Comparison of ENCODE assay signal across 9 cellular contexts in the genomic region with DNA sequence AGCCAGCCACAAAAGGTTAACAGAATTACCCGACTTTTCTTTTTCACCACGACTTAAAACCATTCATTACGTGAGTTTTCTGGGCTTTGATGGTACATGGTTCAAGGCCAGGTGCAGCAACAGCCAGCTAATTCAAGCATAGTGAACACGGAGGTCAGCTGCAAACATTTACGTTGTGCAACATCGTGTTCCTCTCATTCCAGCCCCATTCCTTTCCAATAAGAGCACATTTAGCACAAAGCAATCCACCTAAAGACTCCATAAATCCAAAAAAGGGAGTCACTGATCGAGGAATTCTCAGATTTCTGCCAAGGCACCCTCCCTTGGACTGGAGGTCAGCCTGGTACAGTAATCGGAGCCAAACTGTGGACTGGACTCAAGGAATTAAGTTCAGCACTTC. TPM values are rescaled to one million over a fixed set of nuclear protein-coding genes. Genes with fewer than 3 reads are reported as not detected.
DNase-seq lines count a peak whose midpoint lies in the region; ATAC-seq and TF ChIP-seq lines count a peak whose summit lies in the region.
"Had no signal": no experiment of that assay in that cellular context is flagged by ENCODE, and none has a peak within 500 bp of the region (broad histone marks: within the 10 kb centered on the region; RNA-seq: fewer than 3 reads in every experiment).

No MANE protein-coding gene starts in this region.

- H3K27me3 ChIP-seq in brain microvascular endothelial cell (replicated peaks) (no peaks in the 10 kb centered on the region), right lobe of liver (no peaks in the 10 kb centered on the region), foreskin keratinocyte (peaks cover 8% of the 10 kb centered on the region)

- H3K27ac ChIP-seq in brain microvascular endothelial cell (peak overlapping the region; percentile 41), right lobe of liver (peak overlapping the region; percentile 32 to 69 (median 69)), foreskin keratinocyte (no peak overlapping the region)

- no peak for TF ChIP-seq CTCF in brain microvascular endothelial cell (IDR thresholded peaks at IDR 0.05; ENCODE audit: low read depth, low read length, missing control alignments)
- no peak for TF ChIP-seq CTCF in right lobe of liver (IDR thresholded peaks at IDR 0.05)
- no peak for TF ChIP-seq CTCF in foreskin keratinocyte (conservative IDR thresholded peaks at IDR 0.05)

- H3K27ac Mint-ChIP-seq in stimulated activated naive CD8-positive, alpha-beta T cell treated with anti-CD3 and anti-CD28 coated beads, Interleukin-15, amount 100 ng/mL, for 72 hours, result no peak overlapping the region

- H3K27me3 Mint-ChIP-seq in stimulated activated naive CD8-positive, alpha-beta T cell treated with anti-CD3 and anti-CD28 coated beads, Interleukin-15, amount 100 ng/mL, for 72 hours, result peaks cover 10% of the 10 kb centered on the region
- H3K27me3 Mint-ChIP-seq: naive B cell had no signal

- no peak overlapping the region for H3K4me3 ChIP-seq in brain microvascular endothelial cell (ENCODE audit: low read depth, low read length)
- H3K4me3 ChIP-seq in right lobe of liver, result peak overlapping the region in 1 of 3 donors; percentile 17

- in situ Hi-C loops in brain microvascular endothelial cell (cut with HindIII; ENCODE audit: low pct_ligation_motif_present, low sequenced_read_pairs), result loop anchor here (25.0 kb wide), 1 partner anchor 220 kb away; no protein-coding TSS in a partner anchor

- WGBS in right lobe of liver (ENCODE audit: insufficient coverage, low coverage, low lambda C conversion rate, missing lambda C conversion rate), result 8% methylated on average over 8 of the region's 8 CpGs

- intact Hi-C loops in right lobe of liver (cut with DNase I), result no loop called here

- H3K4me3 Mint-ChIP-seq in stimulated activated naive CD8-positive, alpha-beta T cell treated with anti-CD3 and anti-CD28 coated beads, Interleukin-15, amount 100 ng/mL, for 72 hours, result peak overlapping the region; percentile 47 to 59

- H3K4me1 ChIP-seq in right lobe of liver (peaks cover 0 to 50% (median 18%) of the 10 kb centered on the region in 4 donors), foreskin keratinocyte (no peaks in the 10 kb centered on the region)

- DNase-seq in stimulated activated naive CD8-positive, alpha-beta T cell treated with anti-CD3 and anti-CD28 coated beads, Interleukin-15, amount 100 ng/mL, for 72 hours, result no peak
- DNase-seq in stimulated activated naive CD8-positive, alpha-beta T cell treated with anti-CD3 and anti-CD28 coated beads, Interleukin-15, Interleukin-2, amounts not matched to agents 100 U/mL and 50 U/mL, for 24 hours, result no peak
- DNase-seq in brain microvascular endothelial cell, result peak; percentile 61
- DNase-seq in right lobe of liver, result peak; percentile 50 to 77 (median 66)
- DNase-seq in NCI-H146 (lab: John Stamatoyannopoulos, UW), result no peak
- no peak for DNase-seq in foreskin keratinocyte
- DNase-seq: naive B cell had no signal

- TF ChIP-seq POLR2A in right lobe of liver (IDR thresholded peaks at IDR 0.05), result no peak

- H3K36me3 ChIP-seq in brain microvascular endothelial cell (replicated peaks), result peaks cover 9% of the 10 kb centered on the region
- no peaks in the 10 kb centered on the region for H3K36me3 ChIP-seq in right lobe of liver

- H3K9me3 Mint-ChIP-seq in stimulated activated naive CD8-positive, alpha-beta T cell treated with anti-CD3 and anti-CD28 coated beads, Interleukin-15, amount 100 ng/mL, for 72 hours, result no peaks in the 10 kb centered on the region
- H3K9me3 Mint-ChIP-seq: naive B cell had no signal

- peak; percentile 24 for ATAC-seq in stimulated activated naive CD8-positive, alpha-beta T cell treated with anti-CD3 and anti-CD28 coated beads, Interleukin-15, amount 100 ng/mL, for 72 hours
- no peak for ATAC-seq in stimulated activated naive CD8-positive, alpha-beta T cell treated with anti-CD3 and anti-CD28 coated beads, Interleukin-15, Interleukin-2, amounts not matched to agents 100 U/mL and 50 U/mL, for 24 hours
- ATAC-seq in right lobe of liver (peak; percentile 82 to 95 (median 86)), HG03565 (IDR thresholded peaks at IDR 0.05; ENCODE audit: unreplicated experiment) (no peak), HG03159 (IDR thresholded peaks at IDR 0.05; ENCODE audit: unreplicated experiment) (no peak), foreskin keratinocyte (no peak)

- peaks cover 34% of the 10 kb centered on the region for H3K4me1 Mint-ChIP-seq in stimulated activated naive CD8-positive, alpha-beta T cell treated with anti-CD3 and anti-CD28 coated beads, Interleukin-15, amount 100 ng/mL, for 72 hours

- H3K9me3 ChIP-seq in right lobe of liver, result no peaks in the 10 kb centered on the region

RNA-seq across cellular contexts. Expression of a gene that starts 14.4 kb away (rescaled TPM):
- total RNA-seq in right lobe of liver, result 10 to 100 TPM in 1 of 6 experiments, 1 to 10 TPM in 5; 2.2 to 24.6 (median 7.7) TPM
- 1.1 and 1.7 TPM in 2 replicates for total RNA-seq in foreskin keratinocyte
- polyA plus RNA-seq in foreskin keratinocyte, result 1.0 and 1.5 TPM in 2 replicates

Comparison
In these comparisons a context has a peak if more than half of its experiments do, and no peak if none do; other contexts are left out.
1. ATAC-seq: peak in stimulated activated naive CD8-positive, alpha-beta T cell treated with anti-CD3 and anti-CD28 coated beads, Interleukin-15, amount 100 ng/mL, for 72 hours (single experiment) and right lobe of liver (4 of 4); none in stimulated activated naive CD8-positive, alpha-beta T cell treated with anti-CD3 and anti-CD28 coated beads, Interleukin-15, Interleukin-2, amounts not matched to agents 100 U/mL and 50 U/mL, for 24 hours (single experiment), HG03565 (single experiment), HG03159 (single experiment) and foreskin keratinocyte (single experiment).
2. DNase-seq: peak in brain microvascular endothelial cell (single experiment) and right lobe of liver (3 of 3); none in stimulated activated naive CD8-positive, alpha-beta T cell treated with anti-CD3 and anti-CD28 coated beads, Interleukin-15, amount 100 ng/mL, for 72 hours (0 of 2), stimulated activated naive CD8-positive, alpha-beta T cell treated with anti-CD3 and anti-CD28 coated beads, Interleukin-15, Interleukin-2, amounts not matched to agents 100 U/mL and 50 U/mL, for 24 hours (single experiment), NCI-H146 (single experiment) and foreskin keratinocyte (0 of 2).